In the genomic region with DNA sequence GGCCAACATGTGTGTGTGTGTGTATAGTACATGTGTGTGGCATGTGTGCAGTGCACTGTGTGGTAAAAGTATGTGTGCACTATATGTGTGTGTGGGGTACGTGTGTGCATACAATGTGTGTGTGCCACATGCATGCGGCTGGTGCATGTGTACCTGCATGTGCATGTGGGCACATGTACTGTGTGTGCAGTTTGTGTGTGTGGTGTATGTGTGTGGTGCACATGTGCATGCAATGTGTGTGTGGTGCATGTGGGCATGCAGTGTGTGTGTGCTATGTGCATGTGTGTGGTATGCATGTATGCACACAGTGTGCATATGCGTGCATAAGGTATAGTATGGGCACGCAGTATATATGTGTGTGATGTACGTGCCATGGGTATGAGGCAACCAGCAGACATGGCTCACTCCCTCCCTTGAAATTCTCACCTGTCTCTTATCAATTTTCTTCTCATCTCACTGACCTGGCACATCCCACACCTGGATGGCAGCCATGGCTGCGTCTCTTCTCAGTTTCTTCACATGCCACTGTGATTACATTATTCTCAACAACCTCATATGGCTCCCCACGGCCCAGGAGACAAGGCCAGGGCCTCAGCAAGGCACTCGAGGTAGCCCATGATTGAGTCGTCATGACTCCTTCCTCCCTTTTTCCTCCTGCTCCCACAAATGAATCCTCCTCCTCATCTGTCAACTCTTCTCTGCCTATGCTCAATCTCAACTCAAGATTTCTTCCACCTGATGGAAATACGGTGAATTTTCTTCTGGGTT, we compare ENCODE assay signal across 1 cellular context.
A peak's percentile ranks its signal among the peaks of the same experiment; 100 is the strongest.
TF ChIP-seq lines count a peak whose summit lies in the region.

No MANE protein-coding gene starts in this region.

TF ChIP-seq in HepG2, 621 proteins besides CTCF, POLR2A, EP300 and RAD21:
- TF ChIP-seq, protein P1, sequence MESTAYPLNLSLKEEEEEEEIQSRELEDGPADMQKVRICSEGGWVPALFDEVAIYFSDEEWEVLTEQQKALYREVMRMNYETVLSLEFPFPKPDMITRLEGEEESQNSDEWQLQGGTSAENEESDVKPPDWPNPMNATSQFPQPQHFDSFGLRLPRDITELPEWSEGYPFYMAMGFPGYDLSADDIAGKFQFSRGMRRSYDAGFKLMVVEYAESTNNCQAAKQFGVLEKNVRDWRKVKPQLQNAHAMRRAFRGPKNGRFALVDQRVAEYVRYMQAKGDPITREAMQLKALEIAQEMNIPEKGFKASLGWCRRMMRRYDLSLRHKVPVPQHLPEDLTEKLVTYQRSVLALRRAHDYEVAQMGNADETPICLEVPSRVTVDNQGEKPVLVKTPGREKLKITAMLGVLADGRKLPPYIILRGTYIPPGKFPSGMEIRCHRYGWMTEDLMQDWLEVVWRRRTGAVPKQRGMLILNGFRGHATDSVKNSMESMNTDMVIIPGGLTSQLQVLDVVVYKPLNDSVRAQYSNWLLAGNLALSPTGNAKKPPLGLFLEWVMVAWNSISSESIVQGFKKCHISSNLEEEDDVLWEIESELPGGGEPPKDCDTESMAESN (CRISPR knock-in tag; conservative IDR thresholded peaks at IDR 0.05) = no peak
- TF ChIP-seq, protein P2, sequence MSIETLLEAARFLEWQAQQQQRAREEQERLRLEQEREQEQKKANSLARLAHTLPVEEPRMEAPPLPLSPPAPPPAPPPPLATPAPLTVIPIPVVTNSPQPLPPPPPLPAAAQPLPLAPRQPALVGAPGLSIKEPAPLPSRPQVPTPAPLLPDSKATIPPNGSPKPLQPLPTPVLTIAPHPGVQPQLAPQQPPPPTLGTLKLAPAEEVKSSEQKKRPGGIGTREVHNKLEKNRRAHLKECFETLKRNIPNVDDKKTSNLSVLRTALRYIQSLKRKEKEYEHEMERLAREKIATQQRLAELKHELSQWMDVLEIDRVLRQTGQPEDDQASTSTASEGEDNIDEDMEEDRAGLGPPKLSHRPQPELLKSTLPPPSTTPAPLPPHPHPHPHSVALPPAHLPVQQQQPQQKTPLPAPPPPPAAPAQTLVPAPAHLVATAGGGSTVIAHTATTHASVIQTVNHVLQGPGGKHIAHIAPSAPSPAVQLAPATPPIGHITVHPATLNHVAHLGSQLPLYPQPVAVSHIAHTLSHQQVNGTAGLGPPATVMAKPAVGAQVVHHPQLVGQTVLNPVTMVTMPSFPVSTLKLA (IDR thresholded peaks at IDR 0.05) = peak; percentile 95
